In the genomic region with DNA sequence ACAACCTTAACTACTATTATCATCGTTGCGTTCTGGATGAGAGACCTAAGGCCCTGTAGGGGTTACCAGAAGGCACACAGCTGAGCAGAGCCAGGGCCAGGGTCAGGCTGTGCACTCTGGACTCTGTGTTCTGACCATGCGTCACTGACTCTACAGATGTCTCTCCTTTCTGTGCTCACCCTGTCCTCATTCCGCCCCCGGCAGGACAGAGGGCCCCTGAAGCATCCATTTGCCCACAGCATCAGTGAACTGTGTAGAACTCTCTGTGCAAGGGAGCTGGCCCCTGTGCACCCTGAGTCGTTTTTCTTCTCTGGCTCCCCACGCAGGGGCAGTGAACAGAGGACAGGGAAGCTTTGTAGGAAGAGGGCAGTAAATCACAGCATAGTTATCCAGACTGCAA, we compare ENCODE assay signal across 14 cellular contexts. TPM values are rescaled to one million over a fixed set of nuclear protein-coding genes. Genes with fewer than 3 reads are reported as not detected.
DNase-seq lines count a peak whose midpoint lies in the region; ATAC-seq, FAIRE-seq and TF ChIP-seq lines count a peak whose summit lies in the region.
"Had no signal": no experiment of that assay in that cellular context is flagged by ENCODE, and none has a peak within 500 bp of the region (broad histone marks: within the 10 kb centered on the region; RNA-seq: fewer than 3 reads in every experiment).

No MANE protein-coding gene starts in this region.

- CTCF ChIA-PET in activated B cell treated with CpG ODN at 0.5 μM for 24 hours (lab: Charles Lee): no interaction called here

- POLR2A ChIA-PET in activated B cell treated with CpG ODN at 0.5 μM for 24 hours (lab: Charles Lee): no interaction called here

- peak overlapping the region; percentile 90 for H3K4me3 Mint-ChIP-seq in stimulated activated naive CD8-positive, alpha-beta T cell treated with anti-CD3 and anti-CD28 coated beads, Interleukin-15, Interleukin-2, amounts not matched to agents 100 ng/mL and 50 ng/mL, for 24 hours
- H3K4me3 Mint-ChIP-seq in activated B cell treated with CpG ODN at 0.5 μM for 24 hours (peak overlapping the region; percentile 90), CD14-positive monocyte (no peak overlapping the region)

- intact Hi-C loops in activated B cell treated with CpG ODN at 0.5 μM for 24 hours (cut with micrococcal nuclease): loop anchor here (5.0 to 10.0 kb wide), 2 partner anchors 63 to 210 kb away; a partner anchor contains a TSS
- intact Hi-C loops in CD14-positive monocyte (cut with micrococcal nuclease): no loop called here

- FAIRE-seq in HTR-8/SVneo (lab: Jason Lieb, UNC): no peak
- FAIRE-seq: endothelial cell of umbilical vein had no signal

- no peaks in the 10 kb centered on the region for H3K36me3 Mint-ChIP-seq in stimulated activated naive CD8-positive, alpha-beta T cell treated with anti-CD3 and anti-CD28 coated beads, Interleukin-15, Interleukin-2, amounts not matched to agents 100 ng/mL and 50 ng/mL, for 24 hours (ENCODE audit: low read depth)
- H3K36me3 Mint-ChIP-seq in activated B cell treated with CpG ODN at 0.5 μM for 24 hours (ENCODE audit: low read depth): peaks cover 5% of the 10 kb centered on the region
- H3K36me3 Mint-ChIP-seq in CD14-positive monocyte: peaks cover 0 to 3% of the 10 kb centered on the region in 2 donors

- peak overlapping the region; percentile 79 for H3K27ac Mint-ChIP-seq in stimulated activated naive CD8-positive, alpha-beta T cell treated with anti-CD3 and anti-CD28 coated beads, Interleukin-15, Interleukin-2, amounts not matched to agents 100 ng/mL and 50 ng/mL, for 24 hours
- H3K27ac Mint-ChIP-seq in activated B cell treated with CpG ODN at 0.5 μM for 24 hours: no peak overlapping the region
- H3K27ac Mint-ChIP-seq in CD14-positive monocyte: no peak overlapping the region

- H3K27me3 Mint-ChIP-seq in stimulated activated naive CD8-positive, alpha-beta T cell treated with anti-CD3 and anti-CD28 coated beads, Interleukin-15, Interleukin-2, amounts not matched to agents 100 ng/mL and 50 ng/mL, for 24 hours: no peaks in the 10 kb centered on the region
- no peaks in the 10 kb centered on the region for H3K27me3 Mint-ChIP-seq in activated B cell treated with CpG ODN at 0.5 μM for 24 hours
- H3K27me3 Mint-ChIP-seq in CD14-positive monocyte (ENCODE audit: low read depth in 3 of 3): peaks cover 0 to 4% (median 0%) of the 10 kb centered on the region in 3 donors

- no peak for DNase-seq in stimulated activated naive CD8-positive, alpha-beta T cell treated with anti-CD3 and anti-CD28 coated beads, Interleukin-15, Interleukin-2, amounts not matched to agents 100 U/mL and 50 U/mL, for 24 hours
- DNase-seq in activated B cell treated with CpG ODN at 0.5 μM for 24 hours (no peak), left kidney (ENCODE audit: low read depth, low spot score) (peak; percentile 79), NCI-H146 treated with DMSO at 0.1 percent for 48 hours (lab: John Stamatoyannopoulos, UW; ENCODE audit: unreplicated experiment) (no peak), CD14-positive monocyte (ENCODE audit: low spot score) (no peak), HTR-8/SVneo (ENCODE audit: insufficient read length, low spot score) (no peak)
- DNase-seq: activated gamma-delta T cell treated with Interleukin-2 at 50 U/mL for 16 hours, BE2C, NCI-H1105 treated with DMSO at 0.1 percent for 48 hours, NCI-H2227 treated with DMSO at 0.1 percent for 48 hours, upper lobe of left lung had no signal

- ATAC-seq in stimulated activated naive CD8-positive, alpha-beta T cell treated with anti-CD3 and anti-CD28 coated beads, Interleukin-15, Interleukin-2, amounts not matched to agents 100 U/mL and 50 U/mL, for 24 hours: no peak
- ATAC-seq in activated B cell treated with CpG ODN at 0.5 μM for 24 hours (ENCODE audit: low read depth): no peak
- ATAC-seq in HG02798 (IDR thresholded peaks at IDR 0.05; ENCODE audit: poor library complexity, unreplicated experiment): no peak

- H3K4me1 Mint-ChIP-seq in stimulated activated naive CD8-positive, alpha-beta T cell treated with anti-CD3 and anti-CD28 coated beads, Interleukin-15, Interleukin-2, amounts not matched to agents 100 ng/mL and 50 ng/mL, for 24 hours (ENCODE audit: low read depth): peaks cover 12% of the 10 kb centered on the region
- H3K4me1 Mint-ChIP-seq in activated B cell treated with CpG ODN at 0.5 μM for 24 hours (peaks cover 9% of the 10 kb centered on the region), CD14-positive monocyte (peaks cover 12% of the 10 kb centered on the region)

- no peaks in the 10 kb centered on the region for H3K9me3 Mint-ChIP-seq in stimulated activated naive CD8-positive, alpha-beta T cell treated with anti-CD3 and anti-CD28 coated beads, Interleukin-15, Interleukin-2, amounts not matched to agents 100 ng/mL and 50 ng/mL, for 24 hours
- no peaks in the 10 kb centered on the region for H3K9me3 Mint-ChIP-seq in activated B cell treated with CpG ODN at 0.5 μM for 24 hours
- H3K9me3 Mint-ChIP-seq in CD14-positive monocyte: peaks cover 0 to 13% (median 0%) of the 10 kb centered on the region in 7 donors

- TF ChIP-seq CTCF in activated B cell treated with CpG ODN at 0.5 μM for 24 hours (IDR thresholded peaks at IDR 0.05): no peak
- no peak for TF ChIP-seq CTCF in CD14-positive monocyte (IDR thresholded peaks at IDR 0.05)

RNA-seq across cellular contexts. Expression of a gene that starts 21.3 kb away (rescaled TPM):
- 18.7 and 19.6 TPM in 2 replicates for total RNA-seq in activated B cell treated with CpG ODN at 0.5 μM for 24 hours
- 10 to 100 TPM; 18.1 to 23.1 TPM for polyA plus RNA-seq in CD14-positive monocyte

RNA-seq across cellular contexts. Expression of a gene that starts 22.5 kb away (rescaled TPM):
- 48.8 and 55.8 TPM in 2 replicates for total RNA-seq in activated B cell treated with CpG ODN at 0.5 μM for 24 hours
- 10 to 100 TPM; 83.1 to 83.8 TPM for polyA plus RNA-seq in CD14-positive monocyte

RNA-seq across cellular contexts. Expression of a gene that starts 28.4 kb away (rescaled TPM):
- 10.6 and 11.6 TPM in 2 replicates for total RNA-seq in activated B cell treated with CpG ODN at 0.5 μM for 24 hours
- polyA plus RNA-seq in CD14-positive monocyte: 1 to 10 TPM; 4.1 to 5.5 TPM

RNA-seq across cellular contexts. Expression of a gene that starts 43.4 kb away (rescaled TPM):
- total RNA-seq in activated B cell treated with CpG ODN at 0.5 μM for 24 hours: 7.9 and 8.9 TPM in 2 replicates
- polyA plus RNA-seq in CD14-positive monocyte: under 1 TPM in 1 of 2 donors, not detected in 1; 0.11 TPM

RNA-seq across cellular contexts. Expression of a gene that starts 59.1 kb away (rescaled TPM):
- total RNA-seq in activated B cell treated with CpG ODN at 0.5 μM for 24 hours: 31.1 and 33.3 TPM in 2 replicates
- 10 to 100 TPM; 12.8 to 22.0 TPM for polyA plus RNA-seq in CD14-positive monocyte

Comparison
In these comparisons a context has a peak if more than half of its experiments do, and no peak if none do; other contexts are left out.
1. H3K4me3 Mint-ChIP-seq: peak in stimulated activated naive CD8-positive, alpha-beta T cell treated with anti-CD3 and anti-CD28 coated beads, Interleukin-15, Interleukin-2, amounts not matched to agents 100 ng/mL and 50 ng/mL, for 24 hours (single experiment) and activated B cell treated with CpG ODN at 0.5 μM for 24 hours (single experiment); none in CD14-positive monocyte (0 of 2).